In genomic region chr3:146542968-146543367, GRCh38 we compare ENCODE assay signal across 10 cellular contexts. TPM values are rescaled to one million over a fixed set of nuclear protein-coding genes. Genes with fewer than 3 reads are reported as not detected.
DNase-seq lines count a peak whose midpoint lies in the region; ATAC-seq, FAIRE-seq and TF ChIP-seq lines count a peak whose summit lies in the region.
"Had no signal": no experiment of that assay in that cellular context is flagged by ENCODE, and none has a peak within 500 bp of the region (broad histone marks: within the 10 kb centered on the region; RNA-seq: fewer than 3 reads in every experiment).

No MANE protein-coding gene starts in this region.

- POLR2A ChIA-PET in naive thymus-derived CD4-positive, alpha-beta T cell (lab: Charles Lee), result no interaction called here

- peak overlapping the region in 8 of 9 donors; percentile 0 to 97 (median 85) for H3K27ac Mint-ChIP-seq in naive thymus-derived CD4-positive, alpha-beta T cell

- H3K36me3 ChIP-seq in HUES48 (ENCODE audit: control insufficient read depth, insufficient read depth, low read length), result peaks cover 16% of the 10 kb centered on the region; the same call in 1 of the 2 replicates
- peaks cover 0 to 6% (median 0%) of the 10 kb centered on the region in 3 experiments for H3K36me3 ChIP-seq in naive thymus-derived CD4-positive, alpha-beta T cell (ENCODE audit: control insufficient read depth in 2 of 3, insufficient read depth in 3 of 3, low read length in 3 of 3)

- H3K27me3 ChIP-seq in HUES48 (ENCODE audit: control insufficient read depth, insufficient read depth, low read length), result no peaks in the 10 kb centered on the region
- no peaks in the 10 kb centered on the region for H3K27me3 ChIP-seq in naive thymus-derived CD4-positive, alpha-beta T cell (ENCODE audit: control insufficient read depth in 2 of 2, insufficient read depth in 2 of 2, low read length in 2 of 2)

- TF ChIP-seq POLR2A in GM12892 (IDR thresholded peaks at IDR 0.05; ENCODE audit: low read depth, low read length), result no peak

- CTCF ChIA-PET in naive thymus-derived CD4-positive, alpha-beta T cell (lab: Charles Lee), result no interaction called here

- H3K36me3 Mint-ChIP-seq in naive thymus-derived CD4-positive, alpha-beta T cell, result peaks cover 0 to 32% (median 0%) of the 10 kb centered on the region in 5 donors

- DNase-seq in AG10803 (ENCODE audit: low read depth), result no peak
- peak in 1 of 2 donors; percentile 37 for DNase-seq in cardiac fibroblast (ENCODE audit: low read depth in 2 of 2)
- no peak for DNase-seq in naive thymus-derived CD4-positive, alpha-beta T cell
- DNase-seq in left lobe of liver (ENCODE audit: low spot score), result no peak
- no peak for DNase-seq in GM12892 (ENCODE audit: insufficient read length)
- no peak for DNase-seq in effector CD8-positive, alpha-beta T cell (lab: John Stamatoyannopoulos, UW)
- DNase-seq: NCI-H510A had no signal

- H3K27me3 Mint-ChIP-seq in naive thymus-derived CD4-positive, alpha-beta T cell, result no peaks in the 10 kb centered on the region

- no peak for ATAC-seq in naive thymus-derived CD4-positive, alpha-beta T cell
- ATAC-seq in left lobe of liver (no peak), HG02571 (IDR thresholded peaks at IDR 0.05; ENCODE audit: unreplicated experiment) (no peak)

- no peak for FAIRE-seq in GM12892 (lab: Jason Lieb, UNC)
- FAIRE-seq: GM18507 had no signal

- peaks cover 36 to 67% (median 61%) of the 10 kb centered on the region in 7 donors for H3K4me1 Mint-ChIP-seq in naive thymus-derived CD4-positive, alpha-beta T cell

- peak overlapping the region; percentile 91 to 98 (median 93) for H3K4me3 Mint-ChIP-seq in naive thymus-derived CD4-positive, alpha-beta T cell

- H3K4me1 ChIP-seq in HUES48 (ENCODE audit: control insufficient read depth, insufficient read depth, low read length), result peaks cover 26% of the 10 kb centered on the region
- H3K4me1 ChIP-seq in naive thymus-derived CD4-positive, alpha-beta T cell (ENCODE audit: control insufficient read depth in 2 of 2, insufficient read depth in 2 of 2, low read length in 2 of 2), result peaks cover 12 to 28% of the 10 kb centered on the region in 2 donors

- TF ChIP-seq CTCF in AG10803 (conservative IDR thresholded peaks at IDR 0.05; ENCODE audit: low read length) (no peak), cardiac fibroblast (IDR thresholded peaks at IDR 0.05; ENCODE audit: low read depth, low read length) (no peak)

- H3K27ac ChIP-seq in HUES48 (ENCODE audit: low read depth, low read length), result no peak overlapping the region
- no peak overlapping the region for H3K27ac ChIP-seq in naive thymus-derived CD4-positive, alpha-beta T cell (ENCODE audit: low read depth, low read length)

- H3K9me3 Mint-ChIP-seq in naive thymus-derived CD4-positive, alpha-beta T cell, result no peaks in the 10 kb centered on the region

- peaks cover 7% of the 10 kb centered on the region; the same call in 1 of the 2 replicates for H3K9me3 ChIP-seq in HUES48 (ENCODE audit: control insufficient read depth, insufficient read depth, low read length)
- H3K9me3 ChIP-seq in naive thymus-derived CD4-positive, alpha-beta T cell (ENCODE audit: control insufficient read depth in 2 of 3, low read length in 3 of 3), result no peaks in the 10 kb centered on the region

- intact Hi-C loops in naive thymus-derived CD4-positive, alpha-beta T cell (cut with micrococcal nuclease), result loop anchor here (1.0 to 5.0 kb wide), 4 partner anchors 7 to 74 kb away; partner anchors contain the start of gene PLSCR2 (in 1 of the 2)

- H3K4me3 ChIP-seq in AG10803 (ENCODE audit: low read length), result peak overlapping the region; percentile 73
- peak overlapping the region; percentile 67 for H3K4me3 ChIP-seq in HUES48 (ENCODE audit: low read depth, low read length)
- peak overlapping the region; percentile 74 to 84 for H3K4me3 ChIP-seq in cardiac fibroblast (replicated peaks in 1 of 2; ENCODE audit: low read depth in 2 of 2, low read length in 2 of 2)
- peak overlapping the region; percentile 82 for H3K4me3 ChIP-seq in naive thymus-derived CD4-positive, alpha-beta T cell (ENCODE audit: low read length)

- H3K9ac ChIP-seq in HUES48 (ENCODE audit: low read depth, low read length), result no peak overlapping the region

RNA-seq across cellular contexts. Expression of gene PLSCR1, which starts 1.4 kb away (rescaled TPM):
- 100 to 1,000 TPM in 1 of 5 experiments, 10 to 100 TPM in 4; 14.6 to 174 (median 16.1) TPM for total RNA-seq in naive thymus-derived CD4-positive, alpha-beta T cell
- 10 to 100 TPM; 17.7 to 20.5 TPM for polyA plus RNA-seq in naive thymus-derived CD4-positive, alpha-beta T cell
- 21.3 TPM for total RNA-seq in left lobe of liver
- 31.8 TPM for polyA plus RNA-seq in GM12892 (2012; ENCODE audit: missing spikeins)
